Comparison of ENCODE assay signal across 17 cellular contexts in genomic region chr17:58270476-58271290, GRCh38. TPM values are rescaled to one million over a fixed set of nuclear protein-coding genes. Genes with fewer than 3 reads are reported as not detected.
DNase-seq lines count a peak whose midpoint lies in the region; ATAC-seq and TF ChIP-seq lines count a peak whose summit lies in the region.
"Had no signal": no experiment of that assay in that cellular context is flagged by ENCODE, and none has a peak within 500 bp of the region (broad histone marks: within the 10 kb centered on the region; RNA-seq: fewer than 3 reads in every experiment).

No MANE protein-coding gene starts in this region.

- H3K4me3 Mint-ChIP-seq in activated T-cell treated with anti-CD3 and anti-CD28 coated beads, Interleukin-2, amount 50 U/mL, for 24 hours: no peak overlapping the region
- H3K4me3 Mint-ChIP-seq: activated T-cell treated with anti-CD3 and anti-CD28 coated beads, Interleukin-2, amount 50 U/mL, for 72 hours had no signal

- peaks cover 21% of the 10 kb centered on the region for H3K27me3 Mint-ChIP-seq in activated T-cell treated with anti-CD3 and anti-CD28 coated beads, Interleukin-2, amount 50 U/mL, for 24 hours

- peak; percentile 20 for DNase-seq in SK-N-SH
- DNase-seq in choroid plexus epithelial cell (ENCODE audit: low read depth): no peak
- DNase-seq in osteoblast (ENCODE audit: insufficient read length, low spot score, missing footprints): peak; percentile 47
- no peak for DNase-seq in activated T-cell treated with anti-CD3 and anti-CD28 coated beads, Interleukin-2, amount 50 U/mL, for 24 hours
- DNase-seq: activated T-cell treated with anti-CD3 and anti-CD28 coated beads, Interleukin-2, amount 50 U/mL, for 72 hours; aorta; SHP77; stimulated activated CD4-positive, alpha-beta T cell treated with anti-CD3 and anti-CD28 coated beads, Interleukin-2, amount 100 ng/mL, for 24 hours; stimulated activated naive CD4-positive, alpha-beta T cell had no signal

- H3F3A ChIP-seq in SK-N-SH (replicated peaks; ENCODE audit: insufficient read depth): no peaks in the 10 kb centered on the region

- POLR2A ChIA-PET in SK-N-SH (lab: Yijun Ruan, JAX): no interaction called here

- H3K27ac ChIP-seq in SK-N-SH (ENCODE audit: low read depth in 2 of 2, low read length in 1 of 2): no peak overlapping the region
- no peak overlapping the region for H3K27ac ChIP-seq in KMS-11
- no peak overlapping the region for H3K27ac ChIP-seq in osteoblast (ENCODE audit: low read depth, low read length)
- H3K27ac ChIP-seq: heart left ventricle, parathyroid adenoma had no signal

- H3K9me3 ChIP-seq in SK-N-SH (no peaks in the 10 kb centered on the region), osteoblast (ENCODE audit: low read depth, low read length) (no peaks in the 10 kb centered on the region)
- H3K9me3 ChIP-seq: heart left ventricle had no signal

- H4K20me1 ChIP-seq in SK-N-SH (ENCODE audit: insufficient read depth) (no peaks in the 10 kb centered on the region), KMS-11 (ENCODE audit: insufficient read depth) (no peaks in the 10 kb centered on the region), osteoblast (ENCODE audit: insufficient read depth, low read length) (no peaks in the 10 kb centered on the region)

- TF ChIP-seq EP300 in SK-N-SH (IDR thresholded peaks at IDR 0.05; ENCODE audit: borderline replicate concordance in 1 of 2, low read depth in 1 of 2, low read length in 1 of 2): no peak

- H3K4me3 ChIP-seq in SK-N-SH (ENCODE audit: low read depth in 2 of 2, low read length in 1 of 2) (no peak overlapping the region), KMS-11 (IDR thresholded peaks at IDR 0.05; ENCODE audit: insufficient read depth, low read depth, low read length) (no peak overlapping the region), choroid plexus epithelial cell (ENCODE audit: low read depth, low read length) (no peak overlapping the region), osteoblast (ENCODE audit: insufficient read depth, low read length) (no peak overlapping the region)
- H3K4me3 ChIP-seq: heart left ventricle had no signal

- no peak; the same call in 2 of the 3 replicates for ATAC-seq in SK-N-SH treated with all-trans-retinoic acid at 6 μM for 48 hours
- no peak for ATAC-seq in GM19452 (IDR thresholded peaks at IDR 0.05; ENCODE audit: unreplicated experiment)
- no peak for ATAC-seq in GM18861 (IDR thresholded peaks at IDR 0.05; ENCODE audit: unreplicated experiment)
- ATAC-seq: activated T-cell treated with anti-CD3 and anti-CD28 coated beads, Interleukin-2, amount 50 U/mL, for 72 hours; heart left ventricle had no signal

- H3K9me3 Mint-ChIP-seq in activated T-cell treated with anti-CD3 and anti-CD28 coated beads, Interleukin-2, amount 50 U/mL, for 24 hours: no peaks in the 10 kb centered on the region
- H3K9me3 Mint-ChIP-seq: activated T-cell treated with anti-CD3 and anti-CD28 coated beads, Interleukin-2, amount 50 U/mL, for 72 hours had no signal

- no peak overlapping the region for H3K27ac Mint-ChIP-seq in activated T-cell treated with anti-CD3 and anti-CD28 coated beads, Interleukin-2, amount 50 U/mL, for 24 hours
- H3K27ac Mint-ChIP-seq: activated T-cell treated with anti-CD3 and anti-CD28 coated beads, Interleukin-2, amount 50 U/mL, for 72 hours had no signal

- CTCF ChIA-PET in SK-N-SH (lab: Yijun Ruan, JAX): interaction anchor here (0.9 to 1.5 kb wide), 4 partner anchors 9 to 47 kb away, joined by 3 to 5 read pairs (median 4); partner anchors contain the start of gene MPO

- H3K36me3 Mint-ChIP-seq in activated T-cell treated with anti-CD3 and anti-CD28 coated beads, Interleukin-2, amount 50 U/mL, for 24 hours (ENCODE audit: low read depth): no peaks in the 10 kb centered on the region

- no peak overlapping the region for H3K4me2 ChIP-seq in SK-N-SH
- no peak overlapping the region for H3K4me2 ChIP-seq in KMS-11
- no peak overlapping the region for H3K4me2 ChIP-seq in osteoblast (ENCODE audit: insufficient read depth, low read length)

- WGBS in SK-N-SH (ENCODE audit: low lambda C conversion rate): 43% methylated on average over 16 of the region's 16 CpGs

- H3K9ac ChIP-seq in SK-N-SH (no peak overlapping the region), KMS-11 (no peak overlapping the region)
- H3K9ac ChIP-seq: parathyroid adenoma had no signal

- no peak for TF ChIP-seq RAD21 in SK-N-SH (IDR thresholded peaks at IDR 0.05; ENCODE audit: low read length)

- H3K79me2 ChIP-seq in SK-N-SH (ENCODE audit: insufficient read depth) (no peaks in the 10 kb centered on the region), KMS-11 (ENCODE audit: insufficient read depth, low read depth) (no peaks in the 10 kb centered on the region), osteoblast (ENCODE audit: insufficient read depth, low read length) (no peaks in the 10 kb centered on the region)
- H3K79me2 ChIP-seq: parathyroid adenoma had no signal

- peak; percentile 25; the same call in 1 of the 2 replicates for TF ChIP-seq CTCF in SK-N-SH (IDR thresholded peaks at IDR 0.05)
- peak; percentile 40 for TF ChIP-seq CTCF in KMS-11 (conservative IDR thresholded peaks at IDR 0.05; ENCODE audit: low read depth, low read length)
- TF ChIP-seq CTCF in choroid plexus epithelial cell (conservative IDR thresholded peaks at IDR 0.05; ENCODE audit: low read depth, low read length): peak; percentile 27
- no peak for TF ChIP-seq CTCF in osteoblast (IDR thresholded peaks at IDR 0.05; ENCODE audit: extremely low read depth, low read depth, low read length)

- no peaks in the 10 kb centered on the region for H3K36me3 ChIP-seq in SK-N-SH (replicated peaks in 1 of 2; ENCODE audit: control insufficient read depth in 1 of 2, insufficient read depth in 2 of 2, low read length in 1 of 2)
- H3K36me3 ChIP-seq in KMS-11 (ENCODE audit: insufficient read depth): no peaks in the 10 kb centered on the region
- H3K36me3 ChIP-seq in osteoblast (ENCODE audit: insufficient read depth, low read length): no peaks in the 10 kb centered on the region
- H3K36me3 ChIP-seq: heart left ventricle had no signal

- H3K4me1 Mint-ChIP-seq in activated T-cell treated with anti-CD3 and anti-CD28 coated beads, Interleukin-2, amount 50 U/mL, for 24 hours (ENCODE audit: low read depth): peaks cover 8% of the 10 kb centered on the region

- H3K4me1 ChIP-seq in SK-N-SH (ENCODE audit: control insufficient read depth in 1 of 2, insufficient read depth in 2 of 2, low read depth in 1 of 2, low read length in 1 of 2) (no peaks in the 10 kb centered on the region), KMS-11 (ENCODE audit: low read depth, poor library complexity, severe bottlenecking) (no peaks in the 10 kb centered on the region), osteoblast (ENCODE audit: insufficient read depth, low read length) (no peaks in the 10 kb centered on the region)
- H3K4me1 ChIP-seq: heart left ventricle, parathyroid adenoma had no signal

- no peaks in the 10 kb centered on the region for H3K9me2 ChIP-seq in SK-N-SH

- H2AFZ ChIP-seq in SK-N-SH (ENCODE audit: low read depth) (no peak overlapping the region), KMS-11 (ENCODE audit: low read depth) (no peak overlapping the region), osteoblast (ENCODE audit: low read length) (no peak overlapping the region)
- H2AFZ ChIP-seq: parathyroid adenoma had no signal

- H3K27me3 ChIP-seq in SK-N-SH (ENCODE audit: insufficient read depth) (peaks cover 32% of the 10 kb centered on the region), KMS-11 (ENCODE audit: insufficient read depth, low read depth) (no peaks in the 10 kb centered on the region), osteoblast (ENCODE audit: insufficient read depth, low read length) (no peaks in the 10 kb centered on the region)

TF ChIP-seq in SK-N-SH, 30 proteins besides CTCF, POLR2A, EP300 and RAD21 (continues in another document):
- TF ChIP-seq GATA2 (CRISPR knock-in tag; IDR thresholded peaks at IDR 0.05) (no peak), FOSL2 (IDR thresholded peaks at IDR 0.05; ENCODE audit: borderline replicate concordance, low read depth) (no peak), SMC3 (IDR thresholded peaks at IDR 0.05; ENCODE audit: low read depth, low read length) (no peak), MEF2A (IDR thresholded peaks at IDR 0.05; ENCODE audit: borderline replicate concordance, low read depth) (no peak)

TF ChIP-seq in SK-N-SH treated with all-trans-retinoic acid at 6 μM for 48 hours, 23 proteins besides CTCF, POLR2A, EP300 and RAD21 (continues in another document):
- TF ChIP-seq ZFP3 (CRISPR knock-in tag; IDR thresholded peaks at IDR 0.05): no peak
- TF ChIP-seq ZFP30 (CRISPR knock-in tag; IDR thresholded peaks at IDR 0.05): no peak
- TF ChIP-seq ESRRG (CRISPR knock-in tag; IDR thresholded peaks at IDR 0.05): no peak
- TF ChIP-seq PATZ1 (CRISPR knock-in tag; IDR thresholded peaks at IDR 0.05; ENCODE audit: borderline replicate concordance): no peak

RNA-seq across cellular contexts. Expression of gene MPO, which starts 10.1 kb away (rescaled TPM):
- not detected in 2 replicates for polyA plus RNA-seq in SK-N-SH (2012; rRNA removed)
- not detected in 2 replicates for polyA plus RNA-seq in SK-N-SH (2012; cell fraction: cytosol; rRNA removed)
- not detected in 2 replicates for polyA plus RNA-seq in SK-N-SH (2012; cell fraction: nucleus; rRNA removed)
- total RNA-seq in osteoblast: under 0.01 TPM in 1 of 2 replicates, not detected in the other
- total RNA-seq: Daoy had no signal
- polyA plus RNA-seq: AG04450 had no signal

RNA-seq across cellular contexts. Expression of gene LPO, which starts 32.3 kb away (rescaled TPM):
- 0.02 TPM in 1 of 2 replicates, not detected in the other for polyA plus RNA-seq in SK-N-SH (2012; rRNA removed)
- polyA plus RNA-seq in SK-N-SH (2012; cell fraction: cytosol; rRNA removed): 0.05 TPM in 1 of 2 replicates, not detected in the other
- polyA plus RNA-seq in SK-N-SH (2012; cell fraction: nucleus; rRNA removed): not detected in 2 replicates
- total RNA-seq in osteoblast: under 0.01 TPM in 1 of 2 replicates, not detected in the other
- total RNA-seq: aorta, heart left ventricle had no signal
- polyA plus RNA-seq: AG04450, aorta, heart left ventricle had no signal

RNA-seq across cellular contexts. Expression of gene MKS1, which starts 51.6 kb away (rescaled TPM):
- polyA plus RNA-seq in SK-N-SH (2012; rRNA removed): 28.5 and 32.8 TPM in 2 replicates
- polyA plus RNA-seq in SK-N-SH (2012; cell fraction: cytosol; rRNA removed): 22.0 and 22.7 TPM in 2 replicates
- 61.0 and 72.2 TPM in 2 replicates for polyA plus RNA-seq in SK-N-SH (2012; cell fraction: nucleus; rRNA removed)
- total RNA-seq in osteoblast: 9.7 and 11.2 TPM in 2 replicates

RNA-seq across cellular contexts. Expression of gene TSPOAP1, which starts 57.9 kb away (rescaled TPM):
- polyA plus RNA-seq in SK-N-SH (2012; rRNA removed): 0.79 and 1.9 TPM in 2 replicates
- polyA plus RNA-seq in SK-N-SH (2012; cell fraction: cytosol; rRNA removed): 0.28 and 0.97 TPM in 2 replicates
- polyA plus RNA-seq in SK-N-SH (2012; cell fraction: nucleus; rRNA removed): 4.8 and 8.3 TPM in 2 replicates
- 3.8 and 4.3 TPM in 2 replicates for total RNA-seq in osteoblast

Comparison
In these comparisons a context has a peak if more than half of its experiments do, and no peak if none do; other contexts are left out.
1. DNase-seq: peak in SK-N-SH (single experiment) and osteoblast (single experiment); none in choroid plexus epithelial cell (single experiment) and activated T-cell treated with anti-CD3 and anti-CD28 coated beads, Interleukin-2, amount 50 U/mL, for 24 hours (single experiment).